ENCODE assay signal across 9 cellular contexts in genomic region chr20:1764136-1765033, GRCh38.
DNase-seq lines count a peak whose midpoint lies in the region; ATAC-seq and TF ChIP-seq lines count a peak whose summit lies in the region.
"Had no signal": no experiment of that assay in that cellular context is flagged by ENCODE, and none has a peak within 500 bp of the region (broad histone marks: within the 10 kb centered on the region; RNA-seq: fewer than 3 reads in every experiment).

No MANE protein-coding gene starts in this region.

- H3K27me3 ChIP-seq in ascending aorta (no peaks in the 10 kb centered on the region), gastrocnemius medialis (no peaks in the 10 kb centered on the region)

- H3K36me3 Mint-ChIP-seq in T-helper 17 cell (ENCODE audit: low read depth): no peaks in the 10 kb centered on the region

- no peak overlapping the region for H3K27ac Mint-ChIP-seq in T-helper 17 cell

- H3K36me3 ChIP-seq in HEK293 (ENCODE audit: control insufficient read depth in 2 of 2, insufficient read depth in 1 of 2, low read length in 2 of 2) (no peaks in the 10 kb centered on the region), ascending aorta (no peaks in the 10 kb centered on the region), gastrocnemius medialis (no peaks in the 10 kb centered on the region)

- H3K27me3 Mint-ChIP-seq in T-helper 17 cell: peaks cover 28% of the 10 kb centered on the region

- DNase-seq in ELR (ENCODE audit: low read depth) (peak; percentile 78), NCI-H1436 treated with DMSO at 0.1 percent for 48 hours (lab: John Stamatoyannopoulos, UW) (peak; percentile 1), T-helper 17 cell (peak in 2 of 3 donors; percentile 15 to 32), ascending aorta (ENCODE audit: low spot score in 2 of 2) (peak; percentile 23 to 87), hepatic stellate cell (ENCODE audit: low spot score) (peak; percentile 46), gastrocnemius medialis (peak; percentile 40 to 56), OCI-M2 (lab: John Stamatoyannopoulos, UW; ENCODE audit: unreplicated experiment) (no peak)

- in situ Hi-C loops in gastrocnemius medialis (cut with MboI; ENCODE audit: low sequenced_read_pairs in 4 of 4): loop anchor here (10.0 to 25.0 kb wide), 3 partner anchors 323 to 410 kb away; no protein-coding TSS in a partner anchor

- intact Hi-C loops in ascending aorta (cut with DNase I) (loop anchor here (1.0 to 5.0 kb wide), 3 partner anchors 13 to 688 kb away; no protein-coding TSS in a partner anchor), gastrocnemius medialis (cut with DNase I; ENCODE audit: low total_unique reads) (loop anchor here (1.0 to 10.0 kb wide), 3 partner anchors 13 to 408 kb away; no protein-coding TSS in a partner anchor)

- H3K27ac ChIP-seq in HEK293 (ENCODE audit: extremely low read depth, low read depth, low read length) (no peak overlapping the region), ascending aorta (no peak overlapping the region), gastrocnemius medialis (no peak overlapping the region)
- H3K27ac ChIP-seq: epithelial cell of prostate had no signal

- ATAC-seq in T-helper 17 cell (peak; percentile 75), gastrocnemius medialis (peak; percentile 78 to 89)

- H3K4me1 Mint-ChIP-seq in T-helper 17 cell: no peaks in the 10 kb centered on the region

- CTCF ChIA-PET in HEK293 (lab: Yijun Ruan, JAX): interaction anchor here (0.6 to 3.9 kb wide), 42 partner anchors 9 to 1269 kb away, joined by 3 to 70 read pairs (median 5); no protein-coding TSS in a partner anchor

- 0 out of 2 replicates have a peak, but pooled peaks have one; percentile 57 for TF ChIP-seq CTCF in HEK293 (tag by site-specific recombination; IDR thresholded peaks at IDR 0.05)
- TF ChIP-seq CTCF in ascending aorta (IDR thresholded peaks at IDR 0.05): peak; percentile 52 to 80 (median 73)
- peak; percentile 26 to 73 (median 64) for TF ChIP-seq CTCF in gastrocnemius medialis (IDR thresholded peaks at IDR 0.05 in 4 of 5, conservative IDR thresholded peaks at IDR 0.05 in 1 of 5)

- H3K4me1 ChIP-seq in HEK293 (ENCODE audit: control insufficient read depth, insufficient read depth, low read length) (0 out of 2 replicates have a peak, but pooled peaks cover 3% of the 10 kb centered on the region), ascending aorta (peaks cover 0 to 6% of the 10 kb centered on the region in 2 donors), gastrocnemius medialis (no peaks in the 10 kb centered on the region)

- no peak overlapping the region for H3K4me3 ChIP-seq in HEK293 (ENCODE audit: low read depth, low read length)
- H3K4me3 ChIP-seq in ascending aorta: no peak overlapping the region
- no peak overlapping the region for H3K4me3 ChIP-seq in gastrocnemius medialis

- no peak for TF ChIP-seq POLR2A in gastrocnemius medialis (IDR thresholded peaks at IDR 0.05)

- POLR2A ChIA-PET in HEK293 (lab: Yijun Ruan, JAX): interaction anchor here (0.5 to 1.2 kb wide), 5 partner anchors 13 to 611 kb away, joined by 3 to 5 read pairs (median 3); no protein-coding TSS in a partner anchor

- no peak overlapping the region for H3K4me3 Mint-ChIP-seq in T-helper 17 cell

- H3K9me3 ChIP-seq in HEK293 (ENCODE audit: control insufficient read depth, insufficient read depth, low read depth, low read length) (no peaks in the 10 kb centered on the region), T-helper 17 cell (ENCODE audit: control insufficient read depth, low read length, poor library complexity, severe bottlenecking) (no peaks in the 10 kb centered on the region), ascending aorta (no peaks in the 10 kb centered on the region), gastrocnemius medialis (no peaks in the 10 kb centered on the region)

TF ChIP-seq in HEK293, 187 proteins besides CTCF, POLR2A, EP300 and RAD21:
- peak; percentile 40; the same call in 1 of the 2 replicates for TF ChIP-seq PRDM1 (tag by site-specific recombination; IDR thresholded peaks at IDR 0.05)
- TF ChIP-seq ZBTB17 (tag by site-specific recombination; IDR thresholded peaks at IDR 0.05): peak; percentile 98
- TF ChIP-seq ZNF660 (tag by site-specific recombination; IDR thresholded peaks at IDR 0.05): peak; percentile 64; the same call in 1 of the 2 replicates
- no peak for TF ChIP-seq ZNF350 (tag by site-specific recombination; IDR thresholded peaks at IDR 0.05)
- peak; percentile 96 for TF ChIP-seq ZNF654 (tag by site-specific recombination; IDR thresholded peaks at IDR 0.05; ENCODE audit: low read depth)
TF ChIP-seq in HEK293: peak in this region for 4.
